ENCODE assay signal across 9 cellular contexts in the genomic region with DNA sequence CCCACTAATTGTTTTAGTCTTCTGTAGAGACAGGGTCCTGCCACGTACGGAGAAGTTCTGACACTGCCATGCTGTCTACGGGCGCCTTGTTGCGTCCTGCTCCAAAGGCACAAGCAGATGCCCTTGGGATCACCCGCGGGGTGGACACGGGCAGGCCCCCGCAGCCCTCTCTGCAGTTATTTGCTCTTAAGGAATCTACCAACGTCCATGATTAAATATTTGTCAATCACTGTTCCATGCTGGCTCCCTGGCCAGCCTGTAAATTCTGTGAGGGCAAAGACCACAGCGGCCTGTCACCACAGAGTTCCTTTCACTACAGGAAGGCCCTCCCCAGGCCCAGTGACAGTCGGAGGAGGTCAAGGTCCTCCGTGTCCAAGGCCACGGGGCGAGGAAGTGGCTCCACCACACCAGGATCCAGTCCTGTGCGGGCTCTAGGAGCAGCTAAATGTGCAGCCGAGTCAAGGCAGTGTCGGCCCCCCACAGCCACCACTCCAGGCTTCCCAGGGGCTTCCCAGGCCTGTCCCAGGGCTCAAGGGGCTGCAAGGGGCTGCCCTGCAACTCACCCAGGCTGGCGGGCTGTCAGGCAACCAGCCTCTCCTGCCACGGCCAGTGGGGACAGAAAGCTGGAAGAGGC. TPM values are rescaled to one million over a fixed set of nuclear protein-coding genes. Genes with fewer than 3 reads are reported as not detected.
DNase-seq lines count a peak whose midpoint lies in the region; ATAC-seq, FAIRE-seq and TF ChIP-seq lines count a peak whose summit lies in the region.
"Had no signal": no experiment of that assay in that cellular context is flagged by ENCODE, and none has a peak within 500 bp of the region (broad histone marks: within the 10 kb centered on the region; RNA-seq: fewer than 3 reads in every experiment).

No MANE protein-coding gene starts in this region.

- peak overlapping the region; percentile 80 to 93 for H3K4me2 ChIP-seq in H1 (ENCODE audit: insufficient read depth in 1 of 2, low read depth in 2 of 2, low read length in 2 of 2)

- TF ChIP-seq EP300 in H1 (IDR thresholded peaks at IDR 0.05; ENCODE audit: borderline replicate concordance in 1 of 2, low read depth in 2 of 2, low read length in 2 of 2) = no peak

- H2AK5ac ChIP-seq in H1 (ENCODE audit: low read depth, low read length) = no peak overlapping the region

- peak overlapping the region; percentile 43; the same call in 1 of the 2 replicates for H4K8ac ChIP-seq in H1 (ENCODE audit: extremely low read depth, insufficient read depth, low read length)

- H3K27me3 Mint-ChIP-seq in CD4-positive, CD25-positive, alpha-beta regulatory T cell = peaks cover 25% of the 10 kb centered on the region
- H3K27me3 Mint-ChIP-seq in neural crest cell (ENCODE audit: low read depth) = peaks cover 5% of the 10 kb centered on the region

- no peak overlapping the region for H3K56ac ChIP-seq in H1 (replicated peaks; ENCODE audit: insufficient read length, low read depth, low read length)

- ATAC-seq in CD4-positive, CD25-positive, alpha-beta regulatory T cell (ENCODE audit: low read depth in 2 of 2) = no peak
- no peak for ATAC-seq in aorta (ENCODE audit: low FRiP score)
- no peak for ATAC-seq in GM21737 (IDR thresholded peaks at IDR 0.05; ENCODE audit: unreplicated experiment)
- no peak for ATAC-seq in GM21447 (IDR thresholded peaks at IDR 0.05; ENCODE audit: unreplicated experiment)

- H2BK120ac ChIP-seq in H1 (replicated peaks; ENCODE audit: low read depth, low read length) = no peak overlapping the region

- peaks cover 39 to 43% of the 10 kb centered on the region in 2 experiments for H4K20me1 ChIP-seq in H1 (replicated peaks in 1 of 2; ENCODE audit: control insufficient read depth in 1 of 2, insufficient read depth in 2 of 2, low read length in 2 of 2)

- H2BK5ac ChIP-seq in H1 (ENCODE audit: low read depth, low read length) = no peak overlapping the region; the same call in 1 of the 2 replicates

- POLR2A ChIA-PET in H1 (lab: Charles Lee; ENCODE audit: partially characterized antibody) = interaction anchor here (0.8 to 1.1 kb wide), 3 partner anchors 11 to 89 kb away, joined by 3 read pairs; a partner anchor contains a TSS

- no peaks in the 10 kb centered on the region for H3K27me3 ChIP-seq in CD4-positive, CD25-positive, alpha-beta regulatory T cell (ENCODE audit: control insufficient read depth, insufficient read depth, low read length)
- H3K27me3 ChIP-seq in NT2/D1 (ENCODE audit: insufficient read depth, insufficient read length) = peaks cover 2% of the 10 kb centered on the region
- peaks cover 0 to 4% (median 2%) of the 10 kb centered on the region in 4 experiments; a peak in 1 of 7 replicates for H3K27me3 ChIP-seq in H1 (replicated peaks in 1 of 4; ENCODE audit: control insufficient read depth in 3 of 4, extremely low read depth in 1 of 4, insufficient read depth in 3 of 4, low read length in 3 of 4)
- H3K27me3 ChIP-seq in aorta (ENCODE audit: control insufficient read depth in 1 of 2, insufficient read depth in 2 of 2, low read length in 1 of 2) = no peaks in the 10 kb centered on the region

- H4K91ac ChIP-seq in H1 (replicated peaks; ENCODE audit: insufficient read length, low read length) = no peak overlapping the region

- no peak for DNase-seq in CD4-positive, CD25-positive, alpha-beta regulatory T cell
- DNase-seq in NT2/D1 (ENCODE audit: low read depth, low spot score) = no peak
- no peak for DNase-seq in H1 (ENCODE audit: low read depth in 1 of 2, low spot score in 2 of 2)
- no peak for DNase-seq in neural crest cell (ENCODE audit: low read depth, low spot score)
- DNase-seq in aorta = no peak
- DNase-seq in activated CD4-positive, alpha-beta T cell treated with anti-CD3 and anti-CD28 coated beads for 48 hours = no peak
- DNase-seq: WERI-Rb-1 had no signal

- peak overlapping the region; percentile 95 to 99 (median 98) for H3K4me3 Mint-ChIP-seq in CD4-positive, CD25-positive, alpha-beta regulatory T cell
- peak overlapping the region; percentile 86 for H3K4me3 Mint-ChIP-seq in neural crest cell

- peak overlapping the region; percentile 78 for H3K4me3 ChIP-seq in CD4-positive, CD25-positive, alpha-beta regulatory T cell (ENCODE audit: low read depth, low read length)
- H3K4me3 ChIP-seq in NT2/D1 (ENCODE audit: insufficient read length, low read depth) (peak overlapping the region; percentile 96), H1 (ENCODE audit: extremely low read depth in 1 of 4, insufficient read depth in 2 of 4, low read depth in 3 of 4, low read length in 4 of 4) (peak overlapping the region in 3 of 4 experiments; percentile 15 to 99 (median 81); a peak in 5 of 8 replicates), aorta (ENCODE audit: low read length in 2 of 2) (no peak overlapping the region)

- no peak overlapping the region for H3K4ac ChIP-seq in H1 (replicated peaks; ENCODE audit: insufficient read length, low read depth, low read length)

- H3K9ac ChIP-seq in NT2/D1 (ENCODE audit: insufficient read length, low read depth) (peak overlapping the region; percentile 99), H1 (replicated peaks in 1 of 4; ENCODE audit: extremely low read depth in 1 of 4, low read depth in 3 of 4, low read length in 3 of 4) (no peak overlapping the region; a peak in 1 of 7 replicates)

- intact Hi-C loops in aorta (cut with DNase I) = loop anchor here in 1 of 2 donors (5.0 to 10.0 kb wide), 2 partner anchors 136 to 264 kb away; a partner anchor contains a TSS

- no peaks in the 10 kb centered on the region for H3K9me3 ChIP-seq in CD4-positive, CD25-positive, alpha-beta regulatory T cell (ENCODE audit: control insufficient read depth in 2 of 2, low read length in 2 of 2)
- H3K9me3 ChIP-seq in NT2/D1 (ENCODE audit: insufficient read depth, low read length) (peaks cover 8% of the 10 kb centered on the region; the same call in 1 of the 2 replicates), H1 (ENCODE audit: insufficient read depth in 2 of 2, low read depth in 1 of 2, low read length in 1 of 2) (peaks cover 5 to 6% of the 10 kb centered on the region in 2 experiments; a peak in 2 of 4 replicates), aorta (ENCODE audit: control insufficient read depth, low read length) (no peaks in the 10 kb centered on the region)

- peaks cover 4% of the 10 kb centered on the region for H3K36me3 ChIP-seq in CD4-positive, CD25-positive, alpha-beta regulatory T cell (ENCODE audit: control insufficient read depth, insufficient read depth, low read length)
- peaks cover 57% of the 10 kb centered on the region for H3K36me3 ChIP-seq in NT2/D1 (ENCODE audit: insufficient read depth, insufficient read length, low read length)
- peaks cover 0 to 6% (median 0%) of the 10 kb centered on the region in 4 experiments; a peak in 1 of 8 replicates for H3K36me3 ChIP-seq in H1 (ENCODE audit: control insufficient read depth in 2 of 4, insufficient read depth in 4 of 4, low read length in 3 of 4)
- H3K36me3 ChIP-seq in aorta (ENCODE audit: control insufficient read depth in 1 of 2, insufficient read depth in 2 of 2, low read length in 1 of 2) = no peaks in the 10 kb centered on the region

- TF ChIP-seq CTCF in H1 (IDR thresholded peaks at IDR 0.05; ENCODE audit: control extremely low read depth in 1 of 3, insufficient read depth in 1 of 3, low read depth in 1 of 3, low read length in 3 of 3) (no peak), neural crest cell (conservative IDR thresholded peaks at IDR 0.05) (no peak)

- no peak overlapping the region for H3K14ac ChIP-seq in H1 (ENCODE audit: insufficient read length)

- no peak overlapping the region for H2BK20ac ChIP-seq in H1 (ENCODE audit: low read length)

- peak overlapping the region; percentile 92 for H3K27ac ChIP-seq in CD4-positive, CD25-positive, alpha-beta regulatory T cell (ENCODE audit: insufficient read depth, low read length, poor library complexity, severe bottlenecking)
- H3K27ac ChIP-seq in H1 (ENCODE audit: low read depth, low read length) (no peak overlapping the region), aorta (ENCODE audit: low read depth in 1 of 2, low read length in 2 of 2) (no peak overlapping the region)
- H3K27ac ChIP-seq: WERI-Rb-1 had no signal

- TF ChIP-seq POLR2A in H1 (IDR thresholded peaks at IDR 0.05; ENCODE audit: control extremely low read depth in 1 of 2, low read depth in 2 of 2, low read length in 2 of 2) = no peak

- H3K23me2 ChIP-seq in H1 (ENCODE audit: low read depth, low read length) = peaks cover 3% of the 10 kb centered on the region; the same call in 1 of the 2 replicates

- H3K23ac ChIP-seq in H1 (ENCODE audit: insufficient read length) = no peak overlapping the region

- 85% methylated on average over 20 of the region's 20 CpGs; no CpG with 5 or more reads in 1 of the 2 experiments for WGBS in H1 (ENCODE audit: extremely low coverage in 1 of 2, insufficient coverage in 1 of 2, insufficient read length in 1 of 2, insufficient replicate concordance in 2 of 2, low coverage in 1 of 2, low lambda C conversion rate in 2 of 2, missing lambda C conversion rate in 1 of 2), 2 experiments
- 63 to 65% methylated on average over 20 of the region's 20 CpGs for whole genome bisulfite sequencing in aorta, 2 donors

- H2BK15ac ChIP-seq in H1 (ENCODE audit: low read length) = no peak overlapping the region

- peaks cover 6% of the 10 kb centered on the region for H3K79me1 ChIP-seq in H1 (ENCODE audit: low read depth, low read length)

- no peaks in the 10 kb centered on the region for H3K36me3 Mint-ChIP-seq in CD4-positive, CD25-positive, alpha-beta regulatory T cell
- H3K36me3 Mint-ChIP-seq in neural crest cell (ENCODE audit: low read depth) = peaks cover 2% of the 10 kb centered on the region

- H4K5ac ChIP-seq in H1 (ENCODE audit: insufficient read length, low read depth, low read length) = no peak overlapping the region

- no peak for TF ChIP-seq RAD21 in H1 (IDR thresholded peaks at IDR 0.05 in 1 of 2, conservative IDR thresholded peaks at IDR 0.05 in 1 of 2; ENCODE audit: low read depth in 2 of 2, low read length in 2 of 2)

- H3K79me2 ChIP-seq in H1 (ENCODE audit: control insufficient read depth in 1 of 2, insufficient read depth in 2 of 2, low read length in 2 of 2) = peaks cover 52 to 70% of the 10 kb centered on the region in 2 experiments

- peaks cover 0 to 63% (median 17%) of the 10 kb centered on the region in 4 donors for H3K4me1 Mint-ChIP-seq in CD4-positive, CD25-positive, alpha-beta regulatory T cell
- H3K4me1 Mint-ChIP-seq in neural crest cell = peaks cover 23% of the 10 kb centered on the region

- H3K27ac Mint-ChIP-seq in CD4-positive, CD25-positive, alpha-beta regulatory T cell = peak overlapping the region; percentile 95 to 98 (median 98)
- no peak overlapping the region for H3K27ac Mint-ChIP-seq in neural crest cell (ENCODE audit: unreplicated experiment)

- H3K9me3 Mint-ChIP-seq in CD4-positive, CD25-positive, alpha-beta regulatory T cell = no peaks in the 10 kb centered on the region
- H3K9me3 Mint-ChIP-seq in neural crest cell = no peaks in the 10 kb centered on the region

- no peak overlapping the region for H2AFZ ChIP-seq in H1 (ENCODE audit: low read length)

- CTCF ChIA-PET in H1 (lab: Charles Lee; ENCODE audit: partially characterized antibody) = interaction anchor here (1.0 to 1.2 kb wide), 2 partner anchors 10 to 81 kb away, joined by 3 to 4 read pairs; no protein-coding TSS in a partner anchor

- no peak overlapping the region for H2BK12ac ChIP-seq in H1 (ENCODE audit: low read depth, low read length)

- no peak for FAIRE-seq in H1 (lab: Jason Lieb, UNC)

- H3K4me1 ChIP-seq in CD4-positive, CD25-positive, alpha-beta regulatory T cell (ENCODE audit: control insufficient read depth, insufficient read depth, low read length, poor library complexity, severe bottlenecking) = peaks cover 73% of the 10 kb centered on the region
- peaks cover 40% of the 10 kb centered on the region for H3K4me1 ChIP-seq in NT2/D1 (ENCODE audit: insufficient read depth, insufficient read length)
- peaks cover 0 to 14% (median 6%) of the 10 kb centered on the region in 4 experiments; a peak in 5 of 7 replicates for H3K4me1 ChIP-seq in H1 (replicated peaks in 1 of 4; ENCODE audit: control insufficient read depth in 3 of 4, insufficient read depth in 4 of 4, low read length in 3 of 4)
- H3K4me1 ChIP-seq in aorta (ENCODE audit: control insufficient read depth in 1 of 2, insufficient read depth in 2 of 2, low read length in 2 of 2) = no peaks in the 10 kb centered on the region

- H3K18ac ChIP-seq in H1 (ENCODE audit: extremely low read depth, low read length) = no peak overlapping the region

RNA-seq across cellular contexts. Expression of a gene that starts 2.1 kb away (rescaled TPM):
- total RNA-seq in CD4-positive, CD25-positive, alpha-beta regulatory T cell = 124 TPM
- 10 to 100 TPM; 57.2 to 80.8 (median 76.9) TPM for polyA plus RNA-seq in CD4-positive, CD25-positive, alpha-beta regulatory T cell
- total RNA-seq in H1 (2021; fragmentation: NEBNext Ultra II Directional; extraction: Animal tissue kit (Norgen Biotek cat#: 25700)) = 64.7 and 68.0 TPM in 2 replicates
- polyA plus RNA-seq in H1 (2011; rRNA removed) = 21.8 and 56.5 TPM in 2 replicates
- 41.8 TPM for polyA plus RNA-seq in H1 (2011; cell fraction: cytosol; rRNA removed)
- polyA plus RNA-seq in H1 (2011; cell fraction: nucleus; rRNA removed) = 90.9 TPM
- 43.7 to 67.7 TPM (median 63.8 TPM) in 4 replicates for polyA plus RNA-seq in H1 (2012, experiment 1 of 2)
- polyA plus RNA-seq in H1 (2012, experiment 2 of 2) = 52.5 TPM
- 85.5 TPM for polyA plus RNA-seq in H1 (2013, experiment 1 of 2)
- polyA plus RNA-seq in H1 (2013, experiment 2 of 2) = 80.6 TPM
- polyA minus RNA-seq in H1 (2011; rRNA and poly(A)+ RNA removed) = 5.7 and 7.1 TPM in 2 replicates
- 31.9 TPM for polyA minus RNA-seq in H1 (2011; cell fraction: cytosol; rRNA and poly(A)+ RNA removed)
- polyA minus RNA-seq in H1 (2011; cell fraction: nucleus; rRNA and poly(A)+ RNA removed) = 33.1 TPM
- 50.6 and 55.9 TPM in 2 replicates for total RNA-seq in neural crest cell
- total RNA-seq in aorta = 10 to 100 TPM; 26.7 to 26.9 TPM
- 10 to 100 TPM; 18.3 to 38.5 TPM for polyA plus RNA-seq in aorta

RNA-seq across cellular contexts. Expression of a gene that starts 15.3 kb away (rescaled TPM):
- 0.64 TPM for total RNA-seq in CD4-positive, CD25-positive, alpha-beta regulatory T cell
- polyA plus RNA-seq in CD4-positive, CD25-positive, alpha-beta regulatory T cell = 1 to 10 TPM in 1 of 4 donors, under 1 TPM in 3; 0.55 to 2.1 (median 0.71) TPM
- total RNA-seq in H1 (2021; fragmentation: NEBNext Ultra II Directional; extraction: Animal tissue kit (Norgen Biotek cat#: 25700)) = 7.5 and 8.1 TPM in 2 replicates
- polyA plus RNA-seq in H1 (2011; rRNA removed) (11.8 and 18.4 TPM in 2 replicates), aorta (10 to 100 TPM; 40.6 to 80.1 TPM)
- polyA plus RNA-seq in H1 (2011; cell fraction: cytosol; rRNA removed) = 15.2 TPM
- 40.2 TPM for polyA plus RNA-seq in H1 (2011; cell fraction: nucleus; rRNA removed)
- polyA plus RNA-seq in H1 (2012, experiment 1 of 2) = 4.8 to 11.0 TPM (median 9.1 TPM) in 4 replicates
- 6.6 TPM for polyA plus RNA-seq in H1 (2012, experiment 2 of 2)
- 5.0 TPM for polyA plus RNA-seq in H1 (2013, experiment 1 of 2)
- 4.6 TPM for polyA plus RNA-seq in H1 (2013, experiment 2 of 2)
- 1.9 and 2.3 TPM in 2 replicates for polyA minus RNA-seq in H1 (2011; rRNA and poly(A)+ RNA removed)
- polyA minus RNA-seq in H1 (2011; cell fraction: cytosol; rRNA and poly(A)+ RNA removed) = 7.6 TPM
- polyA minus RNA-seq in H1 (2011; cell fraction: nucleus; rRNA and poly(A)+ RNA removed) = 7.0 TPM
- total RNA-seq in neural crest cell (7.7 and 8.9 TPM in 2 replicates), aorta (100 to 1,000 TPM; 116 to 134 TPM)

RNA-seq across cellular contexts. Expression of a gene that starts 21.2 kb away (rescaled TPM):
- 0.81 TPM for total RNA-seq in CD4-positive, CD25-positive, alpha-beta regulatory T cell
- polyA plus RNA-seq in CD4-positive, CD25-positive, alpha-beta regulatory T cell = under 1 TPM in 1 of 4 donors, not detected in 3; 0.17 TPM
- 1.7 and 1.9 TPM in 2 replicates for total RNA-seq in H1 (2021; fragmentation: NEBNext Ultra II Directional; extraction: Animal tissue kit (Norgen Biotek cat#: 25700))
- polyA plus RNA-seq in H1 (2011; rRNA removed) (0.44 and 0.99 TPM in 2 replicates), aorta (1 to 10 TPM in 1 of 2 donors, under 1 TPM in 1; 0.63 to 4.8 TPM)
- polyA plus RNA-seq in H1 (2011; cell fraction: cytosol; rRNA removed) = 1.3 TPM
- 4.9 TPM for polyA plus RNA-seq in H1 (2011; cell fraction: nucleus; rRNA removed)
- polyA plus RNA-seq in H1 (2012, experiment 1 of 2) = 1.9 to 3.1 TPM (median 2.3 TPM) in 4 replicates
- polyA plus RNA-seq in H1 (2012, experiment 2 of 2) = 0.64 TPM
- 0.85 TPM for polyA plus RNA-seq in H1 (2013, experiment 1 of 2)
- 0.81 TPM for polyA plus RNA-seq in H1 (2013, experiment 2 of 2)
- polyA minus RNA-seq in H1 (2011; rRNA and poly(A)+ RNA removed) = 0.22 TPM in 1 of 2 replicates, not detected in the other
- 0.73 TPM for polyA minus RNA-seq in H1 (2011; cell fraction: cytosol; rRNA and poly(A)+ RNA removed)
- polyA minus RNA-seq in H1 (2011; cell fraction: nucleus; rRNA and poly(A)+ RNA removed) = 0.90 TPM
- total RNA-seq in neural crest cell (0.51 and 0.84 TPM in 2 replicates), aorta (under 1 TPM; 0.36 to 0.45 TPM)

RNA-seq across cellular contexts. Expression of a gene that starts 27.6 kb away (rescaled TPM):
- total RNA-seq in CD4-positive, CD25-positive, alpha-beta regulatory T cell = 62.9 TPM
- 10 to 100 TPM; 25.4 to 38.1 (median 34.1) TPM for polyA plus RNA-seq in CD4-positive, CD25-positive, alpha-beta regulatory T cell
- 110 and 111 TPM in 2 replicates for total RNA-seq in H1 (2021; fragmentation: NEBNext Ultra II Directional; extraction: Animal tissue kit (Norgen Biotek cat#: 25700))
- polyA plus RNA-seq in H1 (2011; rRNA removed) = 93.0 and 119 TPM in 2 replicates
- 84.7 TPM for polyA plus RNA-seq in H1 (2011; cell fraction: cytosol; rRNA removed)
- polyA plus RNA-seq in H1 (2011; cell fraction: nucleus; rRNA removed) = 444 TPM
- polyA plus RNA-seq in H1 (2012, experiment 1 of 2) = 84.6 to 159 TPM (median 148 TPM) in 4 replicates
- polyA plus RNA-seq in H1 (2012, experiment 2 of 2) = 84.5 TPM
- 105 TPM for polyA plus RNA-seq in H1 (2013, experiment 1 of 2)
- polyA plus RNA-seq in H1 (2013, experiment 2 of 2) = 97.6 TPM
- polyA minus RNA-seq in H1 (2011; rRNA and poly(A)+ RNA removed) = 132 and 217 TPM in 2 replicates
- polyA minus RNA-seq in H1 (2011; cell fraction: cytosol; rRNA and poly(A)+ RNA removed) = 86.2 TPM
- polyA minus RNA-seq in H1 (2011; cell fraction: nucleus; rRNA and poly(A)+ RNA removed) = 105 TPM
- total RNA-seq in neural crest cell = 69.7 and 71.1 TPM in 2 replicates
- 10 to 100 TPM; 19.9 to 33.3 TPM for total RNA-seq in aorta
- polyA plus RNA-seq in aorta = 10 to 100 TPM; 10.1 to 76.6 TPM

RNA-seq across cellular contexts. Expression of a gene that starts 34.3 kb away (rescaled TPM):
- total RNA-seq in CD4-positive, CD25-positive, alpha-beta regulatory T cell = 3.3 TPM
- polyA plus RNA-seq in CD4-positive, CD25-positive, alpha-beta regulatory T cell = not detected
- not detected in 2 replicates for total RNA-seq in H1 (2021; fragmentation: NEBNext Ultra II Directional; extraction: Animal tissue kit (Norgen Biotek cat#: 25700))
- polyA plus RNA-seq in H1 (2011; rRNA removed) (0.09 TPM in 1 of 2 replicates, not detected in the other), aorta (not detected)
- polyA plus RNA-seq in H1 (2011; cell fraction: cytosol; rRNA removed) = 0.18 TPM
- polyA plus RNA-seq in H1 (2011; cell fraction: nucleus; rRNA removed) = not detected
- polyA plus RNA-seq in H1 (2012, experiment 1 of 2) = not detected in 4 replicates
- polyA plus RNA-seq in H1 (2012, experiment 2 of 2) = not detected
- 0.04 TPM for polyA plus RNA-seq in H1 (2013, experiment 1 of 2)
- 0.07 TPM for polyA plus RNA-seq in H1 (2013, experiment 2 of 2)
- polyA minus RNA-seq in H1 (2011; rRNA and poly(A)+ RNA removed) = 0.22 TPM in 1 of 2 replicates, not detected in the other
- polyA minus RNA-seq in H1 (2011; cell fraction: cytosol; rRNA and poly(A)+ RNA removed) = not detected
- polyA minus RNA-seq in H1 (2011; cell fraction: nucleus; rRNA and poly(A)+ RNA removed) = not detected
- total RNA-seq in neural crest cell (not detected in 2 replicates), aorta (not detected)

Comparison
In these comparisons a context has a peak if more than half of its experiments do, and no peak if none do; other contexts are left out.
1. H3K4me3 ChIP-seq: peak in CD4-positive, CD25-positive, alpha-beta regulatory T cell (single experiment), NT2/D1 (single experiment) and H1 (3 of 4); none in aorta (0 of 2).
2. RNA of a gene that starts 15.3 kb away (total RNA-seq): 116 to 134 TPM in aorta; 7.7 to 8.9 TPM in neural crest cell, 7.5 to 8.1 TPM in H1 and 0.64 TPM in CD4-positive, CD25-positive, alpha-beta regulatory T cell (single experiment); every median in the first group is over 10 times any median in the second.